1 cellular context compared by ENCODE assay signal in genomic region chr4:177016541-177017141, GRCh38.
TF ChIP-seq lines count a peak whose summit lies in the region.

No MANE protein-coding gene starts in this region.

TF ChIP-seq in SK-N-SH, 30 proteins besides CTCF, POLR2A, EP300 and RAD21 (continued from another document):
- TF ChIP-seq, protein P1, sequence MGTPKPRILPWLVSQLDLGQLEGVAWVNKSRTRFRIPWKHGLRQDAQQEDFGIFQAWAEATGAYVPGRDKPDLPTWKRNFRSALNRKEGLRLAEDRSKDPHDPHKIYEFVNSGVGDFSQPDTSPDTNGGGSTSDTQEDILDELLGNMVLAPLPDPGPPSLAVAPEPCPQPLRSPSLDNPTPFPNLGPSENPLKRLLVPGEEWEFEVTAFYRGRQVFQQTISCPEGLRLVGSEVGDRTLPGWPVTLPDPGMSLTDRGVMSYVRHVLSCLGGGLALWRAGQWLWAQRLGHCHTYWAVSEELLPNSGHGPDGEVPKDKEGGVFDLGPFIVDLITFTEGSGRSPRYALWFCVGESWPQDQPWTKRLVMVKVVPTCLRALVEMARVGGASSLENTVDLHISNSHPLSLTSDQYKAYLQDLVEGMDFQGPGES (IDR thresholded peaks at IDR 0.05; ENCODE audit: low read depth, low read length): no peak
- no peak for TF ChIP-seq CHD2 (IDR thresholded peaks at IDR 0.05; ENCODE audit: low read length, partially characterized antibody)
- TF ChIP-seq, protein P2, sequence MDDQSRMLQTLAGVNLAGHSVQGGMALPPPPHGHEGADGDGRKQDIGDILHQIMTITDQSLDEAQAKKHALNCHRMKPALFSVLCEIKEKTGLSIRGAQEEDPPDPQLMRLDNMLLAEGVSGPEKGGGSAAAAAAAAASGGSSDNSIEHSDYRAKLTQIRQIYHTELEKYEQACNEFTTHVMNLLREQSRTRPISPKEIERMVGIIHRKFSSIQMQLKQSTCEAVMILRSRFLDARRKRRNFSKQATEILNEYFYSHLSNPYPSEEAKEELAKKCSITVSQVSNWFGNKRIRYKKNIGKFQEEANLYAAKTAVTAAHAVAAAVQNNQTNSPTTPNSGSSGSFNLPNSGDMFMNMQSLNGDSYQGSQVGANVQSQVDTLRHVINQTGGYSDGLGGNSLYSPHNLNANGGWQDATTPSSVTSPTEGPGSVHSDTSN (IDR thresholded peaks at IDR 0.05): peak; percentile 77
- TF ChIP-seq RFX5 (IDR thresholded peaks at IDR 0.05; ENCODE audit: low read length): no peak
- peak; percentile 29; the same call in 1 of the 2 replicates for TF ChIP-seq FOSL2 (IDR thresholded peaks at IDR 0.05; ENCODE audit: borderline replicate concordance, low read depth)
- TF ChIP-seq, protein P3, sequence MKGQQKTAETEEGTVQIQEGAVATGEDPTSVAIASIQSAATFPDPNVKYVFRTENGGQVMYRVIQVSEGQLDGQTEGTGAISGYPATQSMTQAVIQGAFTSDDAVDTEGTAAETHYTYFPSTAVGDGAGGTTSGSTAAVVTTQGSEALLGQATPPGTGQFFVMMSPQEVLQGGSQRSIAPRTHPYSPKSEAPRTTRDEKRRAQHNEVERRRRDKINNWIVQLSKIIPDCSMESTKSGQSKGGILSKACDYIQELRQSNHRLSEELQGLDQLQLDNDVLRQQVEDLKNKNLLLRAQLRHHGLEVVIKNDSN (IDR thresholded peaks at IDR 0.05; ENCODE audit: borderline replicate concordance, low read depth): no peak
- no peak for TF ChIP-seq GATA2 (CRISPR knock-in tag; IDR thresholded peaks at IDR 0.05)
- no peak for TF ChIP-seq GABPA (IDR thresholded peaks at IDR 0.05; ENCODE audit: low read depth)
- TF ChIP-seq MEF2A (IDR thresholded peaks at IDR 0.05; ENCODE audit: borderline replicate concordance, low read depth): 0 out of 2 replicates have a peak, but pooled peaks have one; percentile 17
- no peak for TF ChIP-seq MXI1 (IDR thresholded peaks at IDR 0.05; ENCODE audit: low read depth, low read length)
- peak; percentile 66 for TF ChIP-seq TCF12 (IDR thresholded peaks at IDR 0.05)
